In the genomic region with DNA sequence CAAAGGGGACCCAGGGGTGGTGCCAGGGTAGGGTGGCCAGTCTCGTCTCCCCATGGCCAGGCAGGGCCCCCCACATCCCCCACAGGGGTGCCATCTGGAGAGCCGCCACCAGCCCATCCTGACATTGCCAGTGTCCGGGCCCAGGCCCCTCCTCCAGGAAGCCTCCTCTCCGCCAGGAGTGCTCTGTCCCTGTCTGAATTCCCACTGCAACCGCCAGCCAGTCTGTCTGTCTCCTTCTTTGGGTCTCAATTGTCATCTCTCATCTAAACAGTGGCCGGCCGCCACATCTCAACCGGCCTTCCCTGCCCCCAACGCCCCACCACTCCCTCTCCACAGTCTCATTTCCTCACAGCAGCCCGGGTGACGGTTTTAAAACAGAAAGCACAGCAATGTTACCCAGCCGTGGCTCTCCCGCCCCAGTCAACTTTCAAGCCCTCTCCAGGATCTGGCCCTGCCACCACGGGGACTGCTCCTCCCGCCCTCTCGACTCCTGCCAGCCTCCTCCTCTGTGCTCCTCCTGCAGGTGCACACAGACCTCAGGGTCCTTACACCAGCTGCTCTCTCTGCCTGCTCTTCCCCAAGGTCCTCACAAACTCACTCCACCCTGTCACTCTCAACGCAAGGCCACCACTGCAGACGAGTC, we compare ENCODE assay signal across 7 cellular contexts. TPM values are rescaled to one million over a fixed set of nuclear protein-coding genes. Genes with fewer than 3 reads are reported as not detected.
DNase-seq lines count a peak whose midpoint lies in the region; ATAC-seq lines count a peak whose summit lies in the region.

No MANE protein-coding gene starts in this region.

- peak overlapping the region; percentile 97 for H3K27ac Mint-ChIP-seq in activated naive CD4-positive, alpha-beta T cell treated with anti-CD3 and anti-CD28 coated beads for 36 hours

- H3K36me3 Mint-ChIP-seq in activated naive CD4-positive, alpha-beta T cell treated with anti-CD3 and anti-CD28 coated beads for 36 hours (ENCODE audit: low read depth), result peaks cover 7% of the 10 kb centered on the region

- in situ Hi-C loops in ACHN (cut with HindIII; ENCODE audit: low pct_ligation_motif_present, low pct_unique_long_range_greater_than_20kb, low sequenced_read_pairs), result no loop called here

- H3K9me3 ChIP-seq in mesodermal cell (ENCODE audit: control insufficient read depth, low read length), result no peaks in the 10 kb centered on the region

- ATAC-seq in GM18907 (IDR thresholded peaks at IDR 0.05; ENCODE audit: unreplicated experiment), result peak; percentile 43
- peak; percentile 32 for ATAC-seq in HG02840 (IDR thresholded peaks at IDR 0.05; ENCODE audit: low FRiP score, unreplicated experiment)

- peaks cover 50% of the 10 kb centered on the region for H3K4me1 Mint-ChIP-seq in activated naive CD4-positive, alpha-beta T cell treated with anti-CD3 and anti-CD28 coated beads for 36 hours (ENCODE audit: low read depth)

- H3K36me3 ChIP-seq in mesodermal cell (ENCODE audit: control insufficient read depth, insufficient read depth, low read length), result no peaks in the 10 kb centered on the region
- H3K36me3 ChIP-seq in urinary bladder (ENCODE audit: insufficient read depth), result no peaks in the 10 kb centered on the region

- H3K4me1 ChIP-seq in mesodermal cell (ENCODE audit: control insufficient read depth, insufficient read depth, low read length, poor library complexity, severe bottlenecking) (peaks cover 42% of the 10 kb centered on the region), urinary bladder (ENCODE audit: insufficient read depth) (no peaks in the 10 kb centered on the region)

- no peaks in the 10 kb centered on the region for H3K9me3 Mint-ChIP-seq in activated naive CD4-positive, alpha-beta T cell treated with anti-CD3 and anti-CD28 coated beads for 36 hours

- H3K27ac ChIP-seq in mesodermal cell (ENCODE audit: low read depth, low read length, severe bottlenecking) (peak overlapping the region; percentile 6), urinary bladder (ENCODE audit: low read depth) (peak overlapping the region; percentile 38)

- peak overlapping the region; percentile 77 for H3K4me3 Mint-ChIP-seq in activated naive CD4-positive, alpha-beta T cell treated with anti-CD3 and anti-CD28 coated beads for 36 hours

- DNase-seq in NCI-H524 (lab: John Stamatoyannopoulos, UW), result peak; percentile 65 to 76
- DNase-seq in activated naive CD4-positive, alpha-beta T cell treated with anti-CD3 and anti-CD28 coated beads for 36 hours, result peak; percentile 84
- DNase-seq in ACHN, result no peak

- intact Hi-C loops in activated naive CD4-positive, alpha-beta T cell treated with anti-CD3 and anti-CD28 coated beads for 36 hours (cut with micrococcal nuclease), result loop anchor here (10.0 kb wide), 1 partner anchor 1391 kb away; no protein-coding TSS in a partner anchor

- CTCF ChIA-PET in activated naive CD4-positive, alpha-beta T cell treated with anti-CD3 and anti-CD28 coated beads for 36 hours (lab: Charles Lee), result interaction anchor here (0.9 to 1.9 kb wide), 5 partner anchors 11 to 268 kb away, joined by 3 to 10 read pairs (median 4); no protein-coding TSS in a partner anchor

- WGBS in mesodermal cell (ENCODE audit: insufficient coverage in 2 of 2), 2 experiments, result 51 to 59% methylated on average over 16 to 17 of the region's 18 CpGs
- WGBS in urinary bladder, result 61% methylated on average over 18 of the region's 18 CpGs

- H3K27me3 Mint-ChIP-seq in activated naive CD4-positive, alpha-beta T cell treated with anti-CD3 and anti-CD28 coated beads for 36 hours (ENCODE audit: low read depth), result no peaks in the 10 kb centered on the region

- H3K4me3 ChIP-seq in mesodermal cell (ENCODE audit: extremely low read depth, insufficient read depth, low read length, poor library complexity, severe bottlenecking) (no peak overlapping the region), urinary bladder (ENCODE audit: low read depth, low read length) (no peak overlapping the region)

RNA-seq across cellular contexts. Expression of a gene that starts 57.0 kb away (rescaled TPM):
- total RNA-seq in activated naive CD4-positive, alpha-beta T cell treated with anti-CD3 and anti-CD28 coated beads for 36 hours, result 10 to 100 TPM; 38.6 to 39.3 TPM
- 25.0 TPM for polyA plus RNA-seq in mesodermal cell (2013, experiment 1 of 2)
- polyA plus RNA-seq in mesodermal cell (2013, experiment 2 of 2), result 20.6 TPM
- 24.4 TPM for total RNA-seq in urinary bladder
- polyA plus RNA-seq in urinary bladder, result 27.8 TPM
